Comparison of ENCODE assay signal across 10 cellular contexts in genomic region chr20:20363449-20364015, GRCh38. TPM values are rescaled to one million over a fixed set of nuclear protein-coding genes. Genes with fewer than 3 reads are reported as not detected.
A peak's percentile ranks its signal among the peaks of the same experiment; 100 is the strongest.
DNase-seq lines count a peak whose midpoint lies in the region.
"Had no signal": no experiment of that assay in that cellular context is flagged by ENCODE, and none has a peak within 500 bp of the region (broad histone marks: within the 10 kb centered on the region; RNA-seq: fewer than 3 reads in every experiment).

No MANE protein-coding gene starts in this region.

- peak overlapping the region; percentile 36; the same call in 1 of the 2 replicates for H3K4me3 ChIP-seq in iPS DF 6.9 (ENCODE audit: low read length)
- no peak overlapping the region for H3K4me3 ChIP-seq in CD4-positive, alpha-beta memory T cell (ENCODE audit: low read length in 2 of 2)

- H3K27ac Mint-ChIP-seq in CD4-positive, alpha-beta memory T cell: no peak overlapping the region

- CTCF ChIA-PET in CD4-positive, alpha-beta memory T cell (lab: Charles Lee; ENCODE audit: partially characterized antibody): no interaction called here

- H3K27me3 ChIP-seq in iPS DF 6.9 (ENCODE audit: control insufficient read depth, insufficient read depth, low read length): peaks cover 22% of the 10 kb centered on the region; the same call in 1 of the 2 replicates
- H3K27me3 ChIP-seq in CD4-positive, alpha-beta memory T cell (ENCODE audit: insufficient read depth, low read length): peaks cover 5% of the 10 kb centered on the region

- no CpG with 5 or more reads among the region's 28 CpGs for WGBS in iPS DF 6.9 (ENCODE audit: insufficient coverage, insufficient read length)

- peaks cover 1% of the 10 kb centered on the region; the same call in 1 of the 2 replicates for H3K4me1 ChIP-seq in iPS DF 6.9 (ENCODE audit: control insufficient read depth, insufficient read depth, low read length)
- H3K4me1 ChIP-seq in CD4-positive, alpha-beta memory T cell (ENCODE audit: insufficient read depth, low read length): peaks cover 12% of the 10 kb centered on the region

- H3K36me3 ChIP-seq in iPS DF 6.9 (ENCODE audit: control insufficient read depth, insufficient read depth, low read length): no peaks in the 10 kb centered on the region
- H3K36me3 ChIP-seq in CD4-positive, alpha-beta memory T cell (ENCODE audit: insufficient read depth, low read length): no peaks in the 10 kb centered on the region

- H3K36me3 Mint-ChIP-seq in CD4-positive, alpha-beta memory T cell: no peaks in the 10 kb centered on the region

- H3K27ac ChIP-seq in iPS DF 6.9 (ENCODE audit: low read length): no peak overlapping the region
- no peak overlapping the region for H3K27ac ChIP-seq in CD4-positive, alpha-beta memory T cell (ENCODE audit: low read depth, low read length)

- H3K4me3 Mint-ChIP-seq in CD4-positive, alpha-beta memory T cell: peak overlapping the region in 1 of 8 donors; percentile 41

- no peaks in the 10 kb centered on the region for H3K9me3 ChIP-seq in iPS DF 6.9 (ENCODE audit: control insufficient read depth, insufficient read depth, low read length)
- no peaks in the 10 kb centered on the region for H3K9me3 ChIP-seq in CD4-positive, alpha-beta memory T cell (ENCODE audit: control insufficient read depth in 1 of 2, low read length in 2 of 2)

- H3K9me3 Mint-ChIP-seq in CD4-positive, alpha-beta memory T cell: no peaks in the 10 kb centered on the region

- DNase-seq in Ammon's horn (ENCODE audit: low spot score) (peak; percentile 13), DMS79 treated with DMSO at 0.1 percent for 48 hours (lab: John Stamatoyannopoulos, UW) (peak; percentile 67), NCI-H748 (lab: John Stamatoyannopoulos, UW; ENCODE audit: unreplicated experiment) (peak; percentile 87), iPS DF 6.9 (ENCODE audit: low read depth, low spot score) (no peak), EL (no peak), kidney glomerular epithelial cell (lab: John Stamatoyannopoulos, UW) (no peak), AML-193 (lab: John Stamatoyannopoulos, UW) (no peak)
- DNase-seq in CD4-positive, alpha-beta memory T cell: no peak
- DNase-seq: activated gamma-delta T cell had no signal

- POLR2A ChIA-PET in CD4-positive, alpha-beta memory T cell (lab: Charles Lee; ENCODE audit: partially characterized antibody): no interaction called here

- peaks cover 11 to 35% (median 17%) of the 10 kb centered on the region in 4 donors for H3K4me1 Mint-ChIP-seq in CD4-positive, alpha-beta memory T cell

- intact Hi-C loops in CD4-positive, alpha-beta memory T cell (cut with micrococcal nuclease): no loop called here

- H3K27me3 Mint-ChIP-seq in CD4-positive, alpha-beta memory T cell: peaks cover 37 to 38% of the 10 kb centered on the region in 2 donors

RNA-seq across cellular contexts. Expression of gene INSM1, which starts 4.4 kb away (rescaled TPM):
- not detected for total RNA-seq in CD4-positive, alpha-beta memory T cell
- not detected for polyA plus RNA-seq in CD4-positive, alpha-beta memory T cell
- total RNA-seq: pulmonary artery endothelial cell had no signal

Comparison
In these comparisons a context has a peak if more than half of its experiments do, and no peak if none do; other contexts are left out.
1. DNase-seq: peak in Ammon's horn (single experiment), DMS79 treated with DMSO at 0.1 percent for 48 hours (single experiment) and NCI-H748 (single experiment); none in iPS DF 6.9 (single experiment), EL (single experiment), kidney glomerular epithelial cell (single experiment), CD4-positive, alpha-beta memory T cell (0 of 5) and AML-193 (0 of 2).